ENCODE assay signal across 17 cellular contexts in the genomic region with DNA sequence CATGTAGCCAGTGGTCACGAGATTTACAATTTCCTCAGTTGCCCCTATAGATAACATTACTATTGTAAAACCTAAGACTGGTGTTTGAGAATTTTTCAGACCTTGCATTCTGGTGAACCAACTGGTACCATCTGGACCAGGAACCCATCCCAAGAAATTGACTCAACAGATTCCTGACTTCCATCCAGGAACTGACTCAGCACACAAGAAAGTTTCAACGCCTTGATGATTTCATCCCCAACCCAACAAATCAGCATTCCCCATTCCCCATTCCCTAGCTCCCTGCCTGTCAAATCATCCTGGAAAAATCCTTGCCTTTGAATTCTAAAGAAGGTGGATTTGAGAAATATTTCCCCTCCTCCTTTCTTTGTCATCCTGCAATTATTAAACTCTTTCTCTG.
A peak's percentile ranks its signal among the peaks of the same experiment; 100 is the strongest.
DNase-seq lines count a peak whose midpoint lies in the region; TF ChIP-seq lines count a peak whose summit lies in the region.
"Had no signal": no experiment of that assay in that cellular context is flagged by ENCODE, and none has a peak within 500 bp of the region (broad histone marks: within the 10 kb centered on the region; RNA-seq: fewer than 3 reads in every experiment).

No MANE protein-coding gene starts in this region.

- no peak overlapping the region for H4K8ac ChIP-seq in trophoblast cell (ENCODE audit: low read depth, low read length)

- H3K4me2 ChIP-seq in trophoblast cell (ENCODE audit: low read length) = no peak overlapping the region
- H3K4me2 ChIP-seq: PC-9 had no signal

- no peak overlapping the region for H3K23ac ChIP-seq in trophoblast cell (ENCODE audit: low read length)

- no peak overlapping the region for H3K14ac ChIP-seq in trophoblast cell (ENCODE audit: low read length)

- no peak overlapping the region for H3K4ac ChIP-seq in trophoblast cell (ENCODE audit: low read depth, low read length)

- H2AFZ ChIP-seq in trophoblast cell (ENCODE audit: insufficient read depth, low read length, poor library complexity) = no peak overlapping the region
- H2AFZ ChIP-seq: PC-9 had no signal

- H3K79me1 ChIP-seq in trophoblast cell (ENCODE audit: low read length) = no peaks in the 10 kb centered on the region

- H2BK5ac ChIP-seq in trophoblast cell (ENCODE audit: low read depth, low read length, poor library complexity) = peak overlapping the region; percentile 63

- DNase-seq in ELR (ENCODE audit: low read depth) = peak; percentile 73
- peak; percentile 49 for DNase-seq in RKO (ENCODE audit: low spot score)
- DNase-seq in epithelial cell of proximal tubule (ENCODE audit: low read depth) = peak; percentile 65
- DNase-seq in trophoblast cell = no peak
- no peak for DNase-seq in GM10248 (ENCODE audit: extremely low spot score)
- DNase-seq in suprapubic skin (ENCODE audit: low spot score in 2 of 2) = no peak
- DNase-seq in NCI-H2107 (lab: John Stamatoyannopoulos, UW) = no peak
- no peak for DNase-seq in SK-N-DZ (ENCODE audit: low spot score)
- DNase-seq: activated CD4-positive, alpha-beta T cell treated with anti-CD3 and anti-CD28 coated beads, Interleukin-2, amount 50 U/mL, for 1 hour; activated T-cell treated with anti-CD3 and anti-CD28 coated beads, Interleukin-2, amount 50 U/mL, for 48 hours; CD8-positive, alpha-beta memory T cell; glutamatergic neuron; NCI-H1092 treated with DMSO at 0.1 percent for 48 hours; NCI-H510A; PC-9; retina; stimulated activated naive CD4-positive, alpha-beta T cell had no signal

- TF ChIP-seq CTCF in epithelial cell of proximal tubule (conservative IDR thresholded peaks at IDR 0.05; ENCODE audit: low read depth, low read length) (no peak), GM10248 (IDR thresholded peaks at IDR 0.05; ENCODE audit: control extremely low read depth, extremely low read depth, low read depth, missing control alignments) (no peak), suprapubic skin (IDR thresholded peaks at IDR 0.05) (no peak)

- H3K79me2 ChIP-seq in trophoblast cell (ENCODE audit: control insufficient read depth, insufficient read depth, low read length, poor library complexity) = no peaks in the 10 kb centered on the region

- H4K12ac ChIP-seq in trophoblast cell (ENCODE audit: low read depth, low read length) = no peak overlapping the region

- no peak overlapping the region for H4K91ac ChIP-seq in trophoblast cell (ENCODE audit: low read depth, low read length)

- H3K9me3 ChIP-seq in trophoblast cell (ENCODE audit: insufficient read depth, low read depth, low read length) (no peaks in the 10 kb centered on the region), suprapubic skin (no peaks in the 10 kb centered on the region)

- CTCF ChIA-PET in GM10248 (lab: Yijun Ruan, JAX) = no interaction called here

- H3K9ac ChIP-seq in trophoblast cell (ENCODE audit: low read length) = no peak overlapping the region

- H3K4me3 ChIP-seq in epithelial cell of proximal tubule (ENCODE audit: low read depth, low read length) (no peak overlapping the region), trophoblast cell (ENCODE audit: low read depth, low read length) (no peak overlapping the region), suprapubic skin (no peak overlapping the region)
- H3K4me3 ChIP-seq: PC-9 had no signal

- no peak overlapping the region for H2BK12ac ChIP-seq in trophoblast cell (ENCODE audit: low read length)

- POLR2A ChIA-PET in GM10248 (lab: Yijun Ruan, JAX) = no interaction called here

- H3K27me3 ChIP-seq in trophoblast cell (ENCODE audit: insufficient read depth, low read length) = no peaks in the 10 kb centered on the region
- no peaks in the 10 kb centered on the region for H3K27me3 ChIP-seq in suprapubic skin

- H3K4me1 ChIP-seq in trophoblast cell (ENCODE audit: control insufficient read depth in 1 of 2, insufficient read depth in 2 of 2, low read length in 2 of 2) (no peaks in the 10 kb centered on the region), suprapubic skin (no peaks in the 10 kb centered on the region)

- H3K27ac ChIP-seq in trophoblast cell (ENCODE audit: low read depth, low read length) = no peak overlapping the region
- H3K27ac ChIP-seq in suprapubic skin = no peak overlapping the region
- H3K27ac ChIP-seq: PC-9 had no signal

- no peak overlapping the region for H2AK5ac ChIP-seq in trophoblast cell (ENCODE audit: low read length)

- H2BK120ac ChIP-seq in trophoblast cell (ENCODE audit: insufficient read depth, low read length, poor library complexity) = no peak overlapping the region

- H3K36me3 ChIP-seq in trophoblast cell (ENCODE audit: control insufficient read depth in 1 of 2, insufficient read depth in 2 of 2, low read length in 2 of 2) (no peaks in the 10 kb centered on the region), suprapubic skin (no peaks in the 10 kb centered on the region)

- no peak overlapping the region for H3K18ac ChIP-seq in trophoblast cell (ENCODE audit: low read length)

- WGBS in trophoblast cell (ENCODE audit: extremely low coverage, insufficient coverage, insufficient read length) = no CpG with 5 or more reads among the region's 2 CpGs
- 70% methylated on average over 2 of the region's 2 CpGs for WGBS in suprapubic skin

- no peak for TF ChIP-seq EP300 in suprapubic skin (IDR thresholded peaks at IDR 0.05)

- TF ChIP-seq POLR2A in suprapubic skin (IDR thresholded peaks at IDR 0.05) = no peak

Comparison
In these comparisons a context has a peak if more than half of its experiments do, and no peak if none do; other contexts are left out.
1. DNase-seq: peak in ELR (single experiment), RKO (single experiment) and epithelial cell of proximal tubule (single experiment); none in trophoblast cell (0 of 2), GM10248 (single experiment), suprapubic skin (0 of 2), NCI-H2107 (single experiment) and SK-N-DZ (single experiment).